ENCODE assay signal across 8 cellular contexts in the genomic region with DNA sequence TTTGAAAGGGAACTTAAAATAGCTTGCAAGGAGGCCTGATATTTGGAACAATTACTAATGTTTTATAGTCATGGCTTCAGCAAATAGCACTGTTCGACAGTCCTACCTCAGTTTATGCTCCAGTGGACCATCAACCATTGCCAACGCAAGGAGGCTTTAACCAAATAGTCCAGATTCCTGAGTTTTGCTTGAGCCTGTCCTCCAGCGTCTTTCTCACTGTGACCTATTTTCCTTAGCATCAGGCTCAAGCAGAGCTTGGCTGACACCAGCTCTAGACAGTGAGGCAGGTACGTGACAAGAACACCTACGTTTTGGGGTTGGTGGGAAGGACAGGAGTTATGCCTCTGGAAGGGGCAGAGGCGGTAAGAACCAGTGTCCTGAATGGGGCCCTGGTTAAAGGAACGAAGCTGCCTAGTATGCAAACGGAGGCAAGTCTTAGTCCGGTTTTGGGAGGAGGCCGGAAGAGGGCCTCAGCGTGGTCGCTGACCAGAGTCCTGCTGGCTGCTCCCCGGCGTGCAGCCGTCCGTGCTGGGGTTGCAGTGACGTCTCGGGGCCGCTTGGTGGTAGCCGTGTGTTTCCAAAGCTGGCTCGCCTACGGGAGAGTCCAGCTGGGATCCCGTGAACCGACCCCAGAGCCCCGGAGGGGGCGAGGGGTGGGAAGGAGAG. TPM values are rescaled to one million over a fixed set of nuclear protein-coding genes. Genes with fewer than 3 reads are reported as not detected.
DNase-seq lines count a peak whose midpoint lies in the region; ATAC-seq and TF ChIP-seq lines count a peak whose summit lies in the region.

No MANE protein-coding gene starts in this region.

- H4K20me1 ChIP-seq in DOHH2 (ENCODE audit: control insufficient read depth, insufficient read depth, low read depth, low read length) (no peaks in the 10 kb centered on the region), IMR-90 (ENCODE audit: insufficient read depth, low read length) (peaks cover 51% of the 10 kb centered on the region), SK-N-SH (ENCODE audit: insufficient read depth) (peaks cover 72% of the 10 kb centered on the region)

- no peak overlapping the region for H4K91ac ChIP-seq in IMR-90 (ENCODE audit: insufficient read depth, low read depth, low read length)
- H4K91ac ChIP-seq in trophoblast cell (ENCODE audit: low read depth, low read length), result no peak overlapping the region

- H3K9me3 ChIP-seq in DOHH2 (ENCODE audit: control insufficient read depth, insufficient read depth, low read length) (no peaks in the 10 kb centered on the region), IMR-90 (ENCODE audit: control insufficient read depth, insufficient read depth, low read length) (no peaks in the 10 kb centered on the region), SK-N-SH (no peaks in the 10 kb centered on the region), left ventricle myocardium inferior (replicated peaks) (no peaks in the 10 kb centered on the region), trophoblast cell (ENCODE audit: insufficient read depth, low read depth, low read length) (peaks cover 3% of the 10 kb centered on the region)

- no peak overlapping the region for H2AK9ac ChIP-seq in IMR-90 (replicated peaks; ENCODE audit: low read depth, low read length, poor library complexity)

- no peak overlapping the region for H4K5ac ChIP-seq in IMR-90 (ENCODE audit: low read depth, low read length)

- no peak overlapping the region for H3K23ac ChIP-seq in IMR-90 (ENCODE audit: low read depth, low read length)
- H3K23ac ChIP-seq in trophoblast cell (ENCODE audit: low read length), result no peak overlapping the region

- H3K56ac ChIP-seq in IMR-90 (ENCODE audit: extremely low read depth, insufficient read depth, low read length), result no peak overlapping the region

- peak; percentile 95 for TF ChIP-seq RAD21 in IMR-90 (IDR thresholded peaks at IDR 0.05; ENCODE audit: low read length)
- peak; percentile 94 for TF ChIP-seq RAD21 in SK-N-SH (IDR thresholded peaks at IDR 0.05; ENCODE audit: low read length)

- TF ChIP-seq CTCF in DOHH2 (IDR thresholded peaks at IDR 0.05; ENCODE audit: low read depth, low read length, poor library complexity, severe bottlenecking) (peak; percentile 82), IMR-90 (conservative IDR thresholded peaks at IDR 0.05; ENCODE audit: low read depth, low read length) (peak; percentile 95), SK-N-SH (IDR thresholded peaks at IDR 0.05) (peak; percentile 86), left ventricle myocardium inferior (IDR thresholded peaks at IDR 0.05; ENCODE audit: borderline replicate concordance) (peak; percentile 96)

- H3K4me2 ChIP-seq in DOHH2 (ENCODE audit: low read length) (peak overlapping the region; percentile 79), IMR-90 (ENCODE audit: low read depth, low read length) (peak overlapping the region; percentile 63), SK-N-SH (peak overlapping the region; percentile 82), trophoblast cell (ENCODE audit: low read length) (peak overlapping the region; percentile 82)

- no peak overlapping the region for H2BK12ac ChIP-seq in trophoblast cell (ENCODE audit: low read length)

- BruUV-seq in IMR-90 (replicated peaks; lab: Mats Ljungman, UMichigan), result no TSS peak

- peak; percentile 39; the same call in 1 of the 2 replicates for TF ChIP-seq POLR2A in IMR-90 (IDR thresholded peaks at IDR 0.05; ENCODE audit: low read depth, low read length)

- H3K4me1 ChIP-seq in DOHH2 (ENCODE audit: control insufficient read depth, low read length) (peaks cover 18% of the 10 kb centered on the region), IMR-90 (ENCODE audit: control insufficient read depth, insufficient read depth, low read length) (peaks cover 2% of the 10 kb centered on the region; the same call in 1 of the 2 replicates), SK-N-SH (ENCODE audit: control insufficient read depth in 1 of 2, insufficient read depth in 2 of 2, low read depth in 1 of 2, low read length in 1 of 2) (peaks cover 0 to 32% of the 10 kb centered on the region in 2 experiments; a peak in 1 of 4 replicates), left ventricle myocardium inferior (peaks cover 53% of the 10 kb centered on the region), trophoblast cell (ENCODE audit: control insufficient read depth in 1 of 2, insufficient read depth in 2 of 2, low read length in 2 of 2) (peaks cover 8 to 10% of the 10 kb centered on the region in 2 experiments)

- H2BK5ac ChIP-seq in IMR-90 (ENCODE audit: low read depth, low read length, poor library complexity, severe bottlenecking), result no peak overlapping the region
- no peak overlapping the region for H2BK5ac ChIP-seq in trophoblast cell (ENCODE audit: low read depth, low read length, poor library complexity)

- CTCF ChIA-PET in IMR-90 (lab: Yijun Ruan, JAX), result interaction anchor here (0.6 to 2.6 kb wide), 22 partner anchors 13 to 591 kb away, joined by 3 to 13 read pairs (median 4); no protein-coding TSS in a partner anchor
- CTCF ChIA-PET in SK-N-SH (lab: Yijun Ruan, JAX), result interaction anchor here (0.6 to 5.4 kb wide), 79 partner anchors 8 to 873 kb away, joined by 3 to 122 read pairs (median 4); a partner anchor contains a TSS

- H3K18ac ChIP-seq in IMR-90 (ENCODE audit: low read depth, low read length) (no peak overlapping the region), trophoblast cell (ENCODE audit: low read length) (no peak overlapping the region)

- H3K79me1 ChIP-seq in IMR-90 (ENCODE audit: low read depth in 1 of 2, low read length in 2 of 2), result peaks cover 3 to 10% of the 10 kb centered on the region in 2 experiments; a peak in 2 of 4 replicates
- H3K79me1 ChIP-seq in trophoblast cell (ENCODE audit: low read length), result no peaks in the 10 kb centered on the region

- no peak overlapping the region for H3K4ac ChIP-seq in IMR-90 (ENCODE audit: low read depth, low read length)
- H3K4ac ChIP-seq in trophoblast cell (ENCODE audit: low read depth, low read length), result no peak overlapping the region

- no peak overlapping the region for H2BK15ac ChIP-seq in IMR-90 (ENCODE audit: low read depth, low read length)

- no peak overlapping the region for H2BK20ac ChIP-seq in IMR-90 (ENCODE audit: low read depth, low read length)

- no peak overlapping the region for H4K12ac ChIP-seq in trophoblast cell (ENCODE audit: low read depth, low read length)

- dilution Hi-C loops in IMR-90 (cut with HindIII; ENCODE audit: low sequenced_read_pairs, unreplicated experiment), result no loop called here

- peak overlapping the region; percentile 34 for H2AFZ ChIP-seq in IMR-90 (replicated peaks; ENCODE audit: low read length, poor library complexity)
- no peak overlapping the region for H2AFZ ChIP-seq in SK-N-SH (ENCODE audit: low read depth)
- no peak overlapping the region for H2AFZ ChIP-seq in trophoblast cell (ENCODE audit: insufficient read depth, low read length, poor library complexity)

- H3K14ac ChIP-seq in IMR-90 (replicated peaks; ENCODE audit: low read depth, low read length), result no peak overlapping the region
- no peak overlapping the region for H3K14ac ChIP-seq in trophoblast cell (ENCODE audit: low read length)

- H3K36me3 ChIP-seq in DOHH2 (ENCODE audit: control insufficient read depth, low read length) (no peaks in the 10 kb centered on the region; the same call in 1 of the 2 replicates), IMR-90 (ENCODE audit: control insufficient read depth, insufficient read depth, low read length) (peaks cover 2% of the 10 kb centered on the region; the same call in 1 of the 2 replicates), SK-N-SH (replicated peaks in 1 of 2; ENCODE audit: control insufficient read depth in 1 of 2, insufficient read depth in 2 of 2, low read length in 1 of 2) (peaks cover 9 to 15% of the 10 kb centered on the region in 2 experiments), left ventricle myocardium inferior (peaks cover 6% of the 10 kb centered on the region), trophoblast cell (ENCODE audit: control insufficient read depth in 1 of 2, insufficient read depth in 2 of 2, low read length in 2 of 2) (peaks cover under 1 to 1% of the 10 kb centered on the region in 2 experiments)

- ATAC-seq in GM21528 (IDR thresholded peaks at IDR 0.05; ENCODE audit: low FRiP score, unreplicated experiment), result peak; percentile 70
- ATAC-seq in IMR-90 (ENCODE audit: low read depth), result peak; percentile 89

- H3K4me3 ChIP-seq in DOHH2 (ENCODE audit: low read length), result peak overlapping the region; percentile 51
- peak overlapping the region; percentile 3; the same call in 1 of the 2 replicates for H3K4me3 ChIP-seq in IMR-90 (ENCODE audit: insufficient read depth, low read depth, low read length)
- peak overlapping the region; percentile 47 to 58 for H3K4me3 ChIP-seq in SK-N-SH (ENCODE audit: low read depth in 2 of 2, low read length in 1 of 2)
- H3K4me3 ChIP-seq in left ventricle myocardium inferior, result peak overlapping the region; percentile 73
- no peak overlapping the region for H3K4me3 ChIP-seq in trophoblast cell (ENCODE audit: low read depth, low read length)

- no peaks in the 10 kb centered on the region for H3K79me2 ChIP-seq in DOHH2 (ENCODE audit: control insufficient read depth, low read length)
- H3K79me2 ChIP-seq in SK-N-SH (ENCODE audit: insufficient read depth), result no peaks in the 10 kb centered on the region; the same call in 1 of the 2 replicates
- H3K79me2 ChIP-seq in trophoblast cell (ENCODE audit: control insufficient read depth, insufficient read depth, low read length, poor library complexity), result no peaks in the 10 kb centered on the region

- H3K9me1 ChIP-seq in IMR-90 (ENCODE audit: insufficient read depth, low read length), result no peaks in the 10 kb centered on the region

- POLR2A ChIA-PET in IMR-90 (lab: Charles Lee; ENCODE audit: unreplicated experiment) (no interaction called here), SK-N-SH (lab: Yijun Ruan, JAX) (no interaction called here)

- H3K9ac ChIP-seq in IMR-90 (ENCODE audit: low read depth, low read length) (no peak overlapping the region), SK-N-SH (no peak overlapping the region), trophoblast cell (ENCODE audit: low read length) (no peak overlapping the region)

- DNase-seq in IMR-90 (peak; percentile 82), SK-N-SH (peak; percentile 94), amniotic stem cell (lab: John Stamatoyannopoulos, UW) (peak; percentile 73), left ventricle myocardium inferior (peak; percentile 81), trophoblast cell (peak; percentile 79 to 86), GF-D8 (lab: John Stamatoyannopoulos, UW) (no peak)

- H3F3A ChIP-seq in DOHH2 (ENCODE audit: control insufficient read depth, insufficient read depth), result peaks cover 44% of the 10 kb centered on the region
- peaks cover 48% of the 10 kb centered on the region for H3F3A ChIP-seq in SK-N-SH (replicated peaks; ENCODE audit: insufficient read depth)

- TF ChIP-seq EP300 in SK-N-SH (IDR thresholded peaks at IDR 0.05; ENCODE audit: borderline replicate concordance in 1 of 2, low read depth in 1 of 2, low read length in 1 of 2), result no peak

- in situ Hi-C loops in IMR-90 (cut with MboI; ENCODE audit: low sequenced_read_pairs), result loop anchor here (5.0 to 25.0 kb wide), 4 partner anchors 489 to 869 kb away; a partner anchor contains a TSS

- H2AK5ac ChIP-seq in IMR-90 (ENCODE audit: low read depth, low read length) (no peak overlapping the region), trophoblast cell (ENCODE audit: low read length) (no peak overlapping the region)

- no peak overlapping the region for H3K27ac ChIP-seq in DOHH2 (ENCODE audit: low read depth, low read length)
- no peak overlapping the region for H3K27ac ChIP-seq in IMR-90 (ENCODE audit: insufficient read depth, low read length)
- H3K27ac ChIP-seq in SK-N-SH (ENCODE audit: low read depth in 2 of 2, low read length in 1 of 2), result no peak overlapping the region
- H3K27ac ChIP-seq in left ventricle myocardium inferior (replicated peaks), result peak overlapping the region; percentile 89
- no peak overlapping the region for H3K27ac ChIP-seq in trophoblast cell (ENCODE audit: low read depth, low read length)

- H3K27me3 ChIP-seq in DOHH2 (ENCODE audit: control insufficient read depth, low read length) (peaks cover 23% of the 10 kb centered on the region), IMR-90 (ENCODE audit: control insufficient read depth, insufficient read depth, low read length) (no peaks in the 10 kb centered on the region; the same call in 1 of the 2 replicates), SK-N-SH (ENCODE audit: insufficient read depth) (no peaks in the 10 kb centered on the region), left ventricle myocardium inferior (ENCODE audit: low read depth) (peaks cover 11% of the 10 kb centered on the region), trophoblast cell (ENCODE audit: insufficient read depth, low read length) (peaks cover 33% of the 10 kb centered on the region)

- H4K8ac ChIP-seq in IMR-90 (ENCODE audit: low read depth in 2 of 2, low read length in 2 of 2), result no peak overlapping the region
- no peak overlapping the region for H4K8ac ChIP-seq in trophoblast cell (ENCODE audit: low read depth, low read length)

- H3K9me2 ChIP-seq in DOHH2 (replicated peaks; ENCODE audit: control insufficient read depth, low read length) (no peaks in the 10 kb centered on the region), SK-N-SH (no peaks in the 10 kb centered on the region)

- H2BK120ac ChIP-seq in IMR-90 (ENCODE audit: low read depth, low read length) (no peak overlapping the region), trophoblast cell (ENCODE audit: insufficient read depth, low read length, poor library complexity) (no peak overlapping the region)

- WGBS in IMR-90 (ENCODE audit: extremely low coverage in 2 of 2, insufficient read length in 1 of 2), 2 experiments, result 11% methylated on average over 17 of the region's 26 CpGs; no CpG with 5 or more reads in 1 of the 2 experiments
- 28% methylated on average over 14 of the region's 26 CpGs for whole genome bisulfite sequencing in SK-N-SH (ENCODE audit: low lambda C conversion rate)
- no CpG with 5 or more reads among the region's 26 CpGs for WGBS in trophoblast cell (ENCODE audit: extremely low coverage, insufficient coverage, insufficient read length)

- intact Hi-C loops in IMR-90 (cut with micrococcal nuclease) (loop anchor here (1.0 to 10.0 kb wide), 6 partner anchors 176 to 769 kb away; a partner anchor contains a TSS), left ventricle myocardium inferior (cut with micrococcal nuclease) (loop anchor here (5.0 to 10.0 kb wide), 3 partner anchors 206 to 626 kb away; no protein-coding TSS in a partner anchor)

RNA-seq across cellular contexts. Expression of a gene that starts 1.0 kb away (rescaled TPM):
- total RNA-seq in IMR-90 (2012; rRNA removed) (under 0.01 TPM in 1 of 2 replicates, not detected in the other), left ventricle myocardium inferior (30.4 TPM)
- polyA plus RNA-seq in IMR-90 (2012; rRNA removed) (0.15 and 0.22 TPM in 2 replicates), SK-N-SH (2012; rRNA removed) (0.67 and 0.89 TPM in 2 replicates)
- 0.11 TPM in 1 of 2 replicates, not detected in the other for polyA plus RNA-seq in IMR-90 (2012; cell fraction: cytosol; rRNA removed)
- 0.65 and 0.67 TPM in 2 replicates for polyA plus RNA-seq in IMR-90 (2012; cell fraction: nucleus; rRNA removed; ENCODE audit: low replicate concordance)
- polyA plus RNA-seq in SK-N-SH (2012; cell fraction: cytosol; rRNA removed), result 0.44 and 0.51 TPM in 2 replicates
- polyA plus RNA-seq in SK-N-SH (2012; cell fraction: nucleus; rRNA removed), result 0.70 and 1.2 TPM in 2 replicates
- 8.7 and 10.3 TPM in 2 replicates for polyA plus RNA-seq in trophoblast cell (2013)

RNA-seq across cellular contexts. Expression of a gene that starts 30.8 kb away (rescaled TPM):
- 856 and 1,596 TPM in 2 replicates for total RNA-seq in IMR-90 (2012; rRNA removed)
- polyA plus RNA-seq in IMR-90 (2012; rRNA removed), result 929 and 3,169 TPM in 2 replicates
- polyA plus RNA-seq in IMR-90 (2012; cell fraction: cytosol; rRNA removed), result 105 and 178 TPM in 2 replicates
- 29.5 and 252 TPM in 2 replicates for polyA plus RNA-seq in IMR-90 (2012; cell fraction: nucleus; rRNA removed; ENCODE audit: low replicate concordance)
- polyA plus RNA-seq in SK-N-SH (2012; rRNA removed), result 601 and 4,764 TPM in 2 replicates
- 831 and 5,787 TPM in 2 replicates for polyA plus RNA-seq in SK-N-SH (2012; cell fraction: cytosol; rRNA removed)
- 180 and 3,140 TPM in 2 replicates for polyA plus RNA-seq in SK-N-SH (2012; cell fraction: nucleus; rRNA removed)
- total RNA-seq in left ventricle myocardium inferior, result 389 TPM
- 1,500 and 1,549 TPM in 2 replicates for polyA plus RNA-seq in trophoblast cell (2013)

Comparison
In these comparisons a context has a peak if more than half of its experiments do, and no peak if none do; other contexts are left out.
1. RNA of a gene that starts 1.0 kb away (total RNA-seq): 30.4 TPM in left ventricle myocardium inferior (single experiment); under 0.01 TPM in IMR-90; every median in the first group is over 10 times any median in the second.
2. Peak in every context shown above with its lines, with median percentiles within 50 percentile points of each other: H3K4me2 ChIP-seq and CTCF ChIP-seq.